12 cellular contexts compared by ENCODE assay signal in the genomic region with DNA sequence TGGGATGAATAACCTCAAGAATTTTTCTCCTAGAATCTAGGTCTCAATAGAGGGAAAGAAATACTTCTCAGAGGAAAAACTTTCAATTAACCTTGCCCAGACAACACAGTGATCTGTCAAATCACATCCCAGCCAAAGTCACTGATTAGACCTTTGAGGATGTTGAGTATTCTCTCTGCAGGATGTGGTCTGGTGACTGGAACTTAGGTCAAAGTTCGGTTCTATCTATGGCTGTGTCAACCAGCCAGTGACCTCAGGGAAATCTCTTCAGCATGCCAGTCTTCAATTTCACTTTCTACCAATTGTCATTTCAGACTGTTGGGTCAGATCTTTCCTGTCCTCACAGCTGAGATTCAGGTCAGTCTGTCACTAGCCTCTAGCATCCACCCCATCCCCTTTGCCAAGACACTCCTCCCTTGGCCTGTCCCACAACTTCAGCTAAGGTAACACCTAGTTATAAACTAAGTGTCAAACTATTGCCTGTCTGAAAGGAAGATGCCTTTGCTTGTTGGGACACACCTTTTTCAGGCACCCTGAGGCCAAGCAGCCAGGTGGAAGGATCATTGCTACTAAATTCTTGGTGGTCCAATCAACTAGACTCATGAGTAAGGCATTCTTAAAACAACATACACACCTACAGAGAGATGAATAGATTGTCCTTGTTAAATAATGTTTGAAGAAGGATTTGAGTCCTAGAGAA.
DNase-seq lines count a peak whose midpoint lies in the region; ATAC-seq, FAIRE-seq and TF ChIP-seq lines count a peak whose summit lies in the region.
"Had no signal": no experiment of that assay in that cellular context is flagged by ENCODE, and none has a peak within 500 bp of the region (broad histone marks: within the 10 kb centered on the region; RNA-seq: fewer than 3 reads in every experiment).

No MANE protein-coding gene starts in this region.

- H3K4me1 ChIP-seq in H1 (replicated peaks in 1 of 4; ENCODE audit: control insufficient read depth in 3 of 4, insufficient read depth in 4 of 4, low read length in 3 of 4) = no peaks in the 10 kb centered on the region

- peak; percentile 33 for DNase-seq in AG10803 (ENCODE audit: low read depth)
- DNase-seq in GM19239 (ENCODE audit: insufficient read length, low spot score) = peak; percentile 2
- no peak for DNase-seq in H1 (ENCODE audit: low read depth in 1 of 2, low spot score in 2 of 2)
- no peak for DNase-seq in NCI-H2107 treated with DMSO at 0.1 percent for 48 hours (lab: John Stamatoyannopoulos, UW; ENCODE audit: unreplicated experiment)
- DNase-seq in NCI-H82 (lab: John Stamatoyannopoulos, UW) = no peak
- no peak for DNase-seq in NCI-H2227 (lab: John Stamatoyannopoulos, UW; ENCODE audit: unreplicated experiment)
- DNase-seq: activated CD4-positive, alpha-beta T cell treated with anti-CD3 and anti-CD28 coated beads, Interleukin-2, amount 50 U/mL, for 4 hours; effector memory CD4-positive, alpha-beta T cell; small intestine had no signal

- no peak overlapping the region for H2BK5ac ChIP-seq in H1 (ENCODE audit: low read depth, low read length)

- no peak for TF ChIP-seq EP300 in H1 (IDR thresholded peaks at IDR 0.05; ENCODE audit: borderline replicate concordance in 1 of 2, low read depth in 2 of 2, low read length in 2 of 2)

- H3K79me1 ChIP-seq in H1 (ENCODE audit: low read depth, low read length) = no peaks in the 10 kb centered on the region

- no peak overlapping the region for H2AK5ac ChIP-seq in H1 (ENCODE audit: low read depth, low read length)

- ATAC-seq in HG03469 (IDR thresholded peaks at IDR 0.05; ENCODE audit: unreplicated experiment) (peak; percentile 72), GM21825 (IDR thresholded peaks at IDR 0.05; ENCODE audit: unreplicated experiment) (no peak)

- no peak overlapping the region for H3K4ac ChIP-seq in H1 (replicated peaks; ENCODE audit: insufficient read length, low read depth, low read length)

- CTCF ChIA-PET in H1 (lab: Charles Lee; ENCODE audit: partially characterized antibody) = interaction anchor here (1.0 kb wide), 1 partner anchor 9 kb away, joined by 3 read pairs; no protein-coding TSS in a partner anchor

- POLR2A ChIA-PET in H1 (lab: Charles Lee; ENCODE audit: partially characterized antibody) = no interaction called here

- no peak overlapping the region for H2BK15ac ChIP-seq in H1 (ENCODE audit: low read length)

- WGBS in H1 (ENCODE audit: extremely low coverage in 1 of 2, insufficient coverage in 1 of 2, insufficient read length in 1 of 2, insufficient replicate concordance in 2 of 2, low coverage in 1 of 2, low lambda C conversion rate in 2 of 2, missing lambda C conversion rate in 1 of 2), 2 experiments = 78% methylated on average over 1 of the region's 1 CpG; no CpG with 5 or more reads in 1 of the 2 experiments

- no peak overlapping the region for H3K4me2 ChIP-seq in H1 (ENCODE audit: insufficient read depth in 1 of 2, low read depth in 2 of 2, low read length in 2 of 2)

- no peak overlapping the region for H3K27ac ChIP-seq in H1 (ENCODE audit: low read depth, low read length)

- FAIRE-seq in GM19239 (lab: Jason Lieb, UNC) = no peak
- FAIRE-seq in H1 (lab: Jason Lieb, UNC) = peak; percentile 19
- FAIRE-seq: G401.6, small intestine had no signal

- H3K4me3 ChIP-seq in AG10803 (ENCODE audit: low read length) (no peak overlapping the region), H1 (ENCODE audit: extremely low read depth in 1 of 4, insufficient read depth in 2 of 4, low read depth in 3 of 4, low read length in 4 of 4) (no peak overlapping the region)

- peaks cover 0 to 1% (median 0%) of the 10 kb centered on the region in 4 experiments; a peak in 1 of 7 replicates for H3K27me3 ChIP-seq in H1 (replicated peaks in 1 of 4; ENCODE audit: control insufficient read depth in 3 of 4, extremely low read depth in 1 of 4, insufficient read depth in 3 of 4, low read length in 3 of 4)

- H3K9me3 ChIP-seq in H1 (ENCODE audit: insufficient read depth in 2 of 2, low read depth in 1 of 2, low read length in 1 of 2) = no peaks in the 10 kb centered on the region

- no peak overlapping the region for H3K18ac ChIP-seq in H1 (ENCODE audit: extremely low read depth, low read length)

- H3K79me2 ChIP-seq in H1 (ENCODE audit: control insufficient read depth in 1 of 2, insufficient read depth in 2 of 2, low read length in 2 of 2) = no peaks in the 10 kb centered on the region

- no peak overlapping the region for H2BK120ac ChIP-seq in H1 (replicated peaks; ENCODE audit: low read depth, low read length)

- no peak overlapping the region for H2AFZ ChIP-seq in H1 (ENCODE audit: low read length)

- H3K23ac ChIP-seq in H1 (ENCODE audit: insufficient read length) = no peak overlapping the region

- no peak for TF ChIP-seq POLR2A in H1 (IDR thresholded peaks at IDR 0.05; ENCODE audit: control extremely low read depth in 1 of 2, low read depth in 2 of 2, low read length in 2 of 2)

- no peak overlapping the region for H3K56ac ChIP-seq in H1 (replicated peaks; ENCODE audit: insufficient read length, low read depth, low read length)

- H4K8ac ChIP-seq in H1 (ENCODE audit: extremely low read depth, insufficient read depth, low read length) = no peak overlapping the region

- H3K9ac ChIP-seq in H1 (replicated peaks in 1 of 4; ENCODE audit: extremely low read depth in 1 of 4, low read depth in 3 of 4, low read length in 3 of 4) = no peak overlapping the region

- H3K23me2 ChIP-seq in H1 (ENCODE audit: low read depth, low read length) = peaks cover 3% of the 10 kb centered on the region; the same call in 1 of the 2 replicates

- H2BK12ac ChIP-seq in H1 (ENCODE audit: low read depth, low read length) = no peak overlapping the region

- H3K14ac ChIP-seq in H1 (ENCODE audit: insufficient read length) = no peak overlapping the region

- no peak for TF ChIP-seq RAD21 in H1 (IDR thresholded peaks at IDR 0.05 in 1 of 2, conservative IDR thresholded peaks at IDR 0.05 in 1 of 2; ENCODE audit: low read depth in 2 of 2, low read length in 2 of 2)

- no peaks in the 10 kb centered on the region for H3K36me3 ChIP-seq in H1 (ENCODE audit: control insufficient read depth in 2 of 4, insufficient read depth in 4 of 4, low read length in 3 of 4)

- H2BK20ac ChIP-seq in H1 (ENCODE audit: low read length) = no peak overlapping the region

- H4K91ac ChIP-seq in H1 (replicated peaks; ENCODE audit: insufficient read length, low read length) = no peak overlapping the region

- TF ChIP-seq CTCF in AG10803 (conservative IDR thresholded peaks at IDR 0.05; ENCODE audit: low read length) = no peak
- no peak for TF ChIP-seq CTCF in H1 (IDR thresholded peaks at IDR 0.05; ENCODE audit: control extremely low read depth in 1 of 3, insufficient read depth in 1 of 3, low read depth in 1 of 3, low read length in 3 of 3)

- no peaks in the 10 kb centered on the region for H4K20me1 ChIP-seq in H1 (replicated peaks in 1 of 2; ENCODE audit: control insufficient read depth in 1 of 2, insufficient read depth in 2 of 2, low read length in 2 of 2)

- H4K5ac ChIP-seq in H1 (ENCODE audit: insufficient read length, low read depth, low read length) = no peak overlapping the region

TF ChIP-seq in H1, 55 proteins besides CTCF, POLR2A, EP300 and RAD21:
- TF ChIP-seq NANOG (IDR thresholded peaks at IDR 0.05; ENCODE audit: insufficient read depth, low read depth, low read length, poor library complexity, severe bottlenecking) (no peak), KDM5A (IDR thresholded peaks at IDR 0.05; ENCODE audit: low read length) (no peak), PHF8 (conservative IDR thresholded peaks at IDR 0.05; ENCODE audit: low read depth, low read length) (no peak), KDM4A (IDR thresholded peaks at IDR 0.05; ENCODE audit: low read depth, low read length, severe bottlenecking) (no peak), BRCA1 (IDR thresholded peaks at IDR 0.05; ENCODE audit: low read depth, low read length) (no peak), POLR2AphosphoS5 (IDR thresholded peaks at IDR 0.05; ENCODE audit: low read depth, low read length) (no peak), CTBP2 (IDR thresholded peaks at IDR 0.05; ENCODE audit: borderline replicate concordance, insufficient read depth, insufficient read length, low read length) (no peak)

Comparison
In these comparisons a context has a peak if more than half of its experiments do, and no peak if none do; other contexts are left out.
1. DNase-seq: peak in AG10803 (single experiment) and GM19239 (single experiment); none in H1 (0 of 2), NCI-H2107 treated with DMSO at 0.1 percent for 48 hours (single experiment), NCI-H82 (single experiment) and NCI-H2227 (single experiment).